ENCODE assay signal across 19 cellular contexts in genomic region chr1:29653886-29654450, GRCh38.
"Had no signal": no experiment of that assay in that cellular context is flagged by ENCODE, and none has a peak within 500 bp of the region (broad histone marks: within the 10 kb centered on the region; RNA-seq: fewer than 3 reads in every experiment).

No MANE protein-coding gene starts in this region.

- ATAC-seq: activated naive CD4-positive, alpha-beta T cell treated with anti-CD3 and anti-CD28 coated beads, Interleukin-2, amount 50 U/mL, for 72 hours; gastrocnemius medialis had no signal

- H3K36me3 Mint-ChIP-seq: activated naive CD4-positive, alpha-beta T cell treated with anti-CD3 and anti-CD28 coated beads, Interleukin-2, amount 50 U/mL, for 72 hours; type B pancreatic cell had no signal

- H3K4me3 Mint-ChIP-seq: type B pancreatic cell had no signal

- H3K27ac Mint-ChIP-seq: activated naive CD4-positive, alpha-beta T cell treated with anti-CD3 and anti-CD28 coated beads, Interleukin-2, amount 50 U/mL, for 72 hours; type B pancreatic cell had no signal

- DNase-seq: activated CD4-positive, alpha-beta T cell treated with anti-CD3 and anti-CD28 coated beads, Interleukin-2, amount 50 U/mL, for 4 hours; activated T-cell treated with anti-CD3 and anti-CD28 coated beads for 4 hours; aorta; brain microvascular endothelial cell; caudate nucleus; dermis blood vessel endothelial cell; effector memory CD4-positive, alpha-beta T cell; esophagus squamous epithelium; gastrocnemius medialis; hippocampal formation; nucleus accumbens; sigmoid colon; stimulated activated CD4-positive, alpha-beta T cell treated with anti-CD3 and anti-CD28 coated beads, Interleukin-2, amount 100 ng/mL, for 48 hours; stimulated activated naive CD4-positive, alpha-beta T cell; T-helper 1 cell; T-helper 9 cell; testis had no signal

- H3K9me3 Mint-ChIP-seq: type B pancreatic cell had no signal
